In genomic region chrX:114210879-114211278, GRCh38 we compare ENCODE assay signal across 34 cellular contexts.
"Had no signal": no experiment of that assay in that cellular context is flagged by ENCODE, and none has a peak within 500 bp of the region (broad histone marks: within the 10 kb centered on the region; RNA-seq: fewer than 3 reads in every experiment).

No MANE protein-coding gene starts in this region.

- H3K36me3 ChIP-seq: MG63 had no signal

- H3K4me3 ChIP-seq: MG63 had no signal

- DNase-seq: Karpas-422, Kasumi-1, MG63, MM.1S, MV-4-11, NCI-H1048, NCI-H1092, NCI-H1092 treated with DMSO at 0.1 percent for 48 hours, NCI-H1105, NCI-H1105 treated with DMSO at 0.1 percent for 48 hours, NCI-H1417, NCI-H1417 treated with DMSO at 0.1 percent for 48 hours, NCI-H1436, NCI-H1436 treated with DMSO at 0.1 percent for 48 hours, NCI-H146, NCI-H1694, NCI-H1694 treated with DMSO at 0.1 percent for 48 hours, NCI-H187, NCI-H187 treated with DMSO at 0.1 percent for 48 hours, NCI-H1930, NCI-H2029, NCI-H2029 treated with DMSO at 0.1 percent for 48 hours, NCI-H2081, NCI-H2081 treated with DMSO at 0.1 percent for 48 hours, NCI-H2107, NCI-H2171, NCI-H2171 treated with DMSO at 0.1 percent for 48 hours, NCI-H2227 treated with DMSO at 0.1 percent for 48 hours, NCI-H226, NCI-H345, NCI-H446, NCI-H446 treated with DMSO at 0.1 percent for 48 hours, NCI-H510A, NCI-H510A treated with DMSO at 0.1 percent for 48 hours had no signal

- H3K27me3 ChIP-seq: MG63 had no signal

- H3K9me3 ChIP-seq: MG63 had no signal
